14 cellular contexts compared by ENCODE assay signal in genomic region chr3:129629011-129629410, GRCh38.
"Had no signal": no experiment of that assay in that cellular context is flagged by ENCODE, and none has a peak within 500 bp of the region (broad histone marks: within the 10 kb centered on the region; RNA-seq: fewer than 3 reads in every experiment).

No MANE protein-coding gene starts in this region.

- H3K9me3 ChIP-seq: esophagus squamous epithelium, heart right ventricle, neutrophil, thoracic aorta had no signal

- DNase-seq: activated CD4-positive, alpha-beta T cell treated with anti-CD3 and anti-CD28 coated beads, Interleukin-2, amount 50 U/mL, for 4 hours; activated naive CD4-positive, alpha-beta T cell treated with Interleukin-2 at 50 U/mL for 16 hours; activated naive CD8-positive, alpha-beta T cell treated with anti-CD3 and anti-CD28 coated beads, Interleukin-2, amount 50 U/mL, for 24 hours; aorta; cortex of kidney; effector CD4-positive, alpha-beta T cell; esophagus squamous epithelium; heart right ventricle; naive thymus-derived CD8-positive, alpha-beta T cell; T-helper 2 cell had no signal

- H3K36me3 ChIP-seq: esophagus squamous epithelium, heart right ventricle, neutrophil, thoracic aorta had no signal

- FAIRE-seq: endothelial cell of umbilical vein had no signal

- ATAC-seq: activated naive CD8-positive, alpha-beta T cell treated with anti-CD3 and anti-CD28 coated beads, Interleukin-2, amount 50 U/mL, for 24 hours; heart right ventricle; naive thymus-derived CD8-positive, alpha-beta T cell had no signal

- H3K27ac ChIP-seq: neutrophil, VCaP had no signal

- H3K27me3 ChIP-seq: esophagus squamous epithelium, heart right ventricle had no signal
